In the genomic region with DNA sequence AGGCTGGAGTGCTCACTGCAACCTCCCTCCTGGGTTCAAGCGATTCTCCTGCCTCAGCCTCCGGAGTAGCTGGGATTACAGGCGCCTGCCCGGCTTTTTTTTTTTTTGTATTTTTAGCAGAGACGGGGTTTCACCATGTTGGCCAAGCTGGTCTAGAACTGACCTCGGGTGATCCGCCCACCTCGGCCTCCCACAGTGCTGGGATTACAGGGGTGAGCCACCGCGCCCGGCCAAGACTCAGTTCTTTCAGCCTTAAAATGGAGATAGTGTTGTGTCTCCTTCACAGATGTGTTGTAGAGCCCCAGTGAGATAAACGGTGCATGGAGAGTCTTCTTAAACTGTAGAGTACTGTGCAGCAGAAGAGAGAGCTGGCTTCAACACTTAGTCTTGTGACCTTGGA, we compare ENCODE assay signal across 8 cellular contexts. TPM values are rescaled to one million over a fixed set of nuclear protein-coding genes. Genes with fewer than 3 reads are reported as not detected.
DNase-seq lines count a peak whose midpoint lies in the region; TF ChIP-seq lines count a peak whose summit lies in the region.
"Not testable (repeated sequence)": the region's sequence is repeated elsewhere in the genome, so short reads cannot be mapped to it uniquely, and the experiment has no call there.

No MANE protein-coding gene starts in this region.

- not testable (repeated sequence) for H3K4me3 ChIP-seq in CD8-positive, alpha-beta memory T cell (ENCODE audit: low read length)
- H3K4me3 ChIP-seq in WI38 (ENCODE audit: low read depth, low read length): peak overlapping the region; percentile 92
- H3K4me3 ChIP-seq in astrocyte of the cerebellum (ENCODE audit: low read depth, low read length): peak overlapping the region; percentile 75
- H3K4me3 ChIP-seq in esophagus muscularis mucosa: peak overlapping the region; percentile 71 to 83 (median 78)
- peak overlapping the region; percentile 82 to 96 (median 87) for H3K4me3 ChIP-seq in liver (ENCODE audit: low read depth in 1 of 3, low read length in 3 of 3)
- H3K4me3 ChIP-seq in tibial artery: peak overlapping the region; percentile 74 to 76

- H3K9ac ChIP-seq in liver (ENCODE audit: low read depth in 1 of 2, low read length in 2 of 2): not testable (repeated sequence)

- peaks cover 52 to 72% (median 68%) of the 10 kb centered on the region in 3 donors for H3K4me1 Mint-ChIP-seq in CD8-positive, alpha-beta memory T cell
- H3K4me1 Mint-ChIP-seq in osteocyte (ENCODE audit: unreplicated experiment): peaks cover 44% of the 10 kb centered on the region

- not testable (repeated sequence) for H3K27me3 ChIP-seq in CD8-positive, alpha-beta memory T cell (ENCODE audit: insufficient read depth, low read length, poor library complexity, severe bottlenecking); esophagus muscularis mucosa; liver (ENCODE audit: control insufficient read depth in 4 of 4, insufficient read depth in 4 of 4, low read length in 3 of 4); tibial artery

- peak overlapping the region; percentile 96 to 100 (median 98) for H3K27ac Mint-ChIP-seq in CD8-positive, alpha-beta memory T cell
- peak overlapping the region; percentile 96 for H3K27ac Mint-ChIP-seq in osteocyte (ENCODE audit: unreplicated experiment)

- intact Hi-C loops in esophagus muscularis mucosa (cut with DNase I); tibial artery (cut with DNase I; ENCODE audit: low total_unique reads): not testable (repeated sequence)

- POLR2A ChIA-PET in CD8-positive, alpha-beta memory T cell (lab: Charles Lee): interaction anchor here (2.2 kb wide), 1 partner anchor 91 kb away, joined by 12 read pairs; no protein-coding TSS in a partner anchor

- peaks cover 0 to 35% (median 9%) of the 10 kb centered on the region in 3 donors for H3K36me3 Mint-ChIP-seq in CD8-positive, alpha-beta memory T cell
- peaks cover 13% of the 10 kb centered on the region for H3K36me3 Mint-ChIP-seq in osteocyte (ENCODE audit: unreplicated experiment)

- H3K4me1 ChIP-seq in CD8-positive, alpha-beta memory T cell (ENCODE audit: insufficient read depth, low read length): peaks cover 37% of the 10 kb centered on the region
- H3K4me1 ChIP-seq in esophagus muscularis mucosa: peaks cover 27 to 52% (median 43%) of the 10 kb centered on the region in 4 donors
- H3K4me1 ChIP-seq in liver (ENCODE audit: control insufficient read depth in 4 of 4, insufficient read depth in 4 of 4, low read length in 3 of 4): peaks cover 3 to 46% (median 34%) of the 10 kb centered on the region in 4 donors
- H3K4me1 ChIP-seq in tibial artery: peaks cover 0 to 42% (median 28%) of the 10 kb centered on the region in 4 donors

- TF ChIP-seq RAD21 in liver (IDR thresholded peaks at IDR 0.05): not testable (repeated sequence)

- not testable (repeated sequence) for TF ChIP-seq POLR2A in esophagus muscularis mucosa (IDR thresholded peaks at IDR 0.05; ENCODE audit: low read depth)

- CTCF ChIA-PET in CD8-positive, alpha-beta memory T cell (lab: Charles Lee): interaction anchor here (1.0 to 5.7 kb wide), 6 partner anchors 35 to 263 kb away, joined by 3 to 24 read pairs (median 4); no protein-coding TSS in a partner anchor

- DNase-seq in CD8-positive, alpha-beta memory T cell; astrocyte of the cerebellum (ENCODE audit: low read depth); esophagus muscularis mucosa (ENCODE audit: extremely low spot score); osteocyte (ENCODE audit: extremely low spot score, unreplicated experiment); tibial artery: not testable (repeated sequence)

- H3K27me3 Mint-ChIP-seq in CD8-positive, alpha-beta memory T cell; osteocyte (ENCODE audit: unreplicated experiment): not testable (repeated sequence)

- peak overlapping the region; percentile 84 to 97 (median 87) for H3K4me3 Mint-ChIP-seq in CD8-positive, alpha-beta memory T cell
- peak overlapping the region; percentile 87 for H3K4me3 Mint-ChIP-seq in osteocyte (ENCODE audit: unreplicated experiment)

- not testable (repeated sequence) for TF ChIP-seq CTCF in WI38 (IDR thresholded peaks at IDR 0.05; ENCODE audit: low read depth, low read length); astrocyte of the cerebellum (IDR thresholded peaks at IDR 0.05; ENCODE audit: low read depth, low read length, missing control alignments); esophagus muscularis mucosa (IDR thresholded peaks at IDR 0.05); liver (IDR thresholded peaks at IDR 0.05; ENCODE audit: low read depth, low read length, missing input control); osteocyte (IDR thresholded peaks at IDR 0.05); tibial artery (IDR thresholded peaks at IDR 0.05)

- in situ Hi-C loops in astrocyte of the cerebellum (cut with HindIII; ENCODE audit: low sequenced_read_pairs): not testable (repeated sequence)

- peaks cover 14% of the 10 kb centered on the region for H3K36me3 ChIP-seq in CD8-positive, alpha-beta memory T cell (ENCODE audit: insufficient read depth, low read length)
- peaks cover 55% of the 10 kb centered on the region for H3K36me3 ChIP-seq in KOPT-K1 (ENCODE audit: insufficient read depth, low read length)
- peaks cover 0 to 27% (median 17%) of the 10 kb centered on the region in 4 donors for H3K36me3 ChIP-seq in esophagus muscularis mucosa
- peaks cover 0 to 13% (median 4%) of the 10 kb centered on the region in 4 donors for H3K36me3 ChIP-seq in liver (ENCODE audit: control insufficient read depth in 4 of 4, insufficient read depth in 3 of 4, low read depth in 1 of 4, low read length in 3 of 4)
- H3K36me3 ChIP-seq in tibial artery: peaks cover 5 to 18% (median 5%) of the 10 kb centered on the region in 3 donors

- H3K27ac ChIP-seq in CD8-positive, alpha-beta memory T cell (ENCODE audit: low read depth, low read length); liver (ENCODE audit: low read depth in 1 of 2, low read length in 2 of 2): not testable (repeated sequence)
- H3K27ac ChIP-seq in KOPT-K1 (ENCODE audit: low read depth, low read length, poor library complexity, severe bottlenecking) (peak overlapping the region; percentile 90), esophagus muscularis mucosa (replicated peaks in 1 of 4) (peak overlapping the region in 3 of 4 donors; percentile 93 to 96 (median 95)), tibial artery (peak overlapping the region in 1 of 2 donors; percentile 96)

- 79% methylated on average over 12 of the region's 12 CpGs for WGBS in esophagus muscularis mucosa
- 81% methylated on average over 12 of the region's 12 CpGs for WGBS in liver

- TF ChIP-seq EP300 in esophagus muscularis mucosa (IDR thresholded peaks at IDR 0.05): not testable (repeated sequence)

- H3K9me3 Mint-ChIP-seq in CD8-positive, alpha-beta memory T cell; osteocyte (ENCODE audit: unreplicated experiment): not testable (repeated sequence)

- not testable (repeated sequence) for H3K9me3 ChIP-seq in CD8-positive, alpha-beta memory T cell (ENCODE audit: low read length); KOPT-K1 (ENCODE audit: insufficient read depth, low read length, poor library complexity, severe bottlenecking); esophagus muscularis mucosa; liver (ENCODE audit: control insufficient read depth in 4 of 4, low read length in 3 of 4); tibial artery

RNA-seq across cellular contexts. Expression of a gene that starts 1.0 kb away (rescaled TPM):
- 10 to 100 TPM; 50.5 to 51.2 TPM for total RNA-seq in CD8-positive, alpha-beta memory T cell
- polyA plus RNA-seq in CD8-positive, alpha-beta memory T cell: 19.8 TPM
- total RNA-seq in esophagus muscularis mucosa (10 to 100 TPM; 25.6 to 41.6 (median 30.3) TPM), liver (10 to 100 TPM; 29.0 to 35.8 TPM), osteocyte (45.4 and 50.8 TPM in 2 replicates)
- polyA plus RNA-seq in liver: 10 to 100 TPM; 18.3 to 25.3 TPM
